In the genomic region with DNA sequence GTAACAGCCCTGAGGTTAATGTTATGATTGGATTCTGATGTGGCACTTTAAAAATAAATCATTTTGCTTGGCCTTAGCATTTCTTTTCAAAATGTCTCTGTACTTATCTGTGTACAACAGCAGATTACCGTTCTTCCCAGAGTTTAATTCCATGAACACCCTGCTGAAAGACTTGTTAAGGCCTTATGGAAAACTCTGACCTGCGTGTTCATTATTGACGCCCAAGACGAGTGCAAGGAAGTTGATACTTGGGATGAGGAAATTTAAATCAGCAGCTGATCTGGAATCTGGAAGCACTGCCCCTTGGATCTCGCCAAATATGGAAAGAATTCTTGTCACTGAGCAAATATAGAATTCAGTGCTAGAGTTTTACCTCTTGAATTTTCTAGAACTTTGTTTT, we compare ENCODE assay signal across 20 cellular contexts. TPM values are rescaled to one million over a fixed set of nuclear protein-coding genes. Genes with fewer than 3 reads are reported as not detected.
DNase-seq lines count a peak whose midpoint lies in the region; ATAC-seq and TF ChIP-seq lines count a peak whose summit lies in the region.
"Had no signal": no experiment of that assay in that cellular context is flagged by ENCODE, and none has a peak within 500 bp of the region (broad histone marks: within the 10 kb centered on the region; RNA-seq: fewer than 3 reads in every experiment).

No MANE protein-coding gene starts in this region.

- WGBS in stomach, 5 donors, result 40 to 58% (median 53%) methylated on average over 5 of the region's 5 CpGs

- peaks cover 58% of the 10 kb centered on the region for H3K36me3 Mint-ChIP-seq in endothelial cell (ENCODE audit: low read depth, unreplicated experiment)
- H3K36me3 Mint-ChIP-seq: CD14-positive monocyte had no signal

- H3K36me3 ChIP-seq in left ventricle myocardium inferior (no peaks in the 10 kb centered on the region), right atrium auricular region (no peaks in the 10 kb centered on the region), stomach (no peaks in the 10 kb centered on the region)

- TF ChIP-seq EP300 in stomach (IDR thresholded peaks at IDR 0.05), result no peak

- no peaks in the 10 kb centered on the region for H3K9me3 Mint-ChIP-seq in endothelial cell (ENCODE audit: unreplicated experiment)

- peaks cover 10% of the 10 kb centered on the region for H3K27me3 Mint-ChIP-seq in endothelial cell (ENCODE audit: unreplicated experiment)

- peaks cover 88% of the 10 kb centered on the region for H3K4me1 Mint-ChIP-seq in endothelial cell (ENCODE audit: unreplicated experiment)

- no peak for DNase-seq in left ventricle myocardium inferior
- no peak for DNase-seq in right atrium auricular region (ENCODE audit: low spot score)
- no peak for DNase-seq in endothelial cell (ENCODE audit: low spot score)
- DNase-seq in lung microvascular endothelial cell (ENCODE audit: low read depth in 2 of 2), result peak; percentile 65 to 70
- no peak for DNase-seq in stomach
- DNase-seq in activated T-cell treated with anti-CD3 and anti-CD28 coated beads, Interleukin-2, amount 50 U/mL, for 48 hours, result no peak
- DNase-seq: 8988T, Caco-2, DMS79, GM23248, NCI-H187 treated with DMSO at 0.1 percent for 48 hours, NCI-H446, NCI-H748 treated with DMSO at 0.1 percent for 48 hours, PC-9 had no signal

- TF ChIP-seq POLR2A in stomach (IDR thresholded peaks at IDR 0.05), result no peak

- no peak for TF ChIP-seq CTCF in left ventricle myocardium inferior (IDR thresholded peaks at IDR 0.05; ENCODE audit: borderline replicate concordance)
- no peak for TF ChIP-seq CTCF in right atrium auricular region (IDR thresholded peaks at IDR 0.05)
- no peak for TF ChIP-seq CTCF in endothelial cell (IDR thresholded peaks at IDR 0.05; ENCODE audit: unreplicated experiment)
- no peak for TF ChIP-seq CTCF in stomach (IDR thresholded peaks at IDR 0.05)

- peak overlapping the region; percentile 85 for H3K4me3 Mint-ChIP-seq in endothelial cell (ENCODE audit: unreplicated experiment)

- H3K4me3 ChIP-seq in left ventricle myocardium inferior (no peak overlapping the region), right atrium auricular region (no peak overlapping the region), stomach (no peak overlapping the region)
- H3K4me3 ChIP-seq: GM12878, GM23248, PC-9 had no signal

- intact Hi-C loops in left ventricle myocardium inferior (cut with micrococcal nuclease) (no loop called here), stomach (cut with DNase I; ENCODE audit: low total_unique reads) (no loop called here)

- H3K27ac ChIP-seq in left ventricle myocardium inferior (replicated peaks), result peak overlapping the region; percentile 45
- peak overlapping the region in 1 of 2 donors; percentile 13 for H3K27ac ChIP-seq in right atrium auricular region
- peak overlapping the region in 2 of 5 donors; percentile 10 to 28 for H3K27ac ChIP-seq in stomach
- H3K27ac ChIP-seq: GM23248, KMS-11, PC-9 had no signal

- H3K27me3 ChIP-seq in left ventricle myocardium inferior (ENCODE audit: low read depth), result no peaks in the 10 kb centered on the region
- H3K27me3 ChIP-seq in right atrium auricular region, result no peaks in the 10 kb centered on the region
- H3K27me3 ChIP-seq in stomach, result peaks cover 0 to 15% (median 0%) of the 10 kb centered on the region in 3 donors

- ATAC-seq in HG02938 (IDR thresholded peaks at IDR 0.05; ENCODE audit: unreplicated experiment) (no peak), HG03097 (IDR thresholded peaks at IDR 0.05; ENCODE audit: low FRiP score, unreplicated experiment) (no peak)
- ATAC-seq: GM12878 had no signal

- H3K4me1 ChIP-seq in left ventricle myocardium inferior (peaks cover 81% of the 10 kb centered on the region), right atrium auricular region (peaks cover 0 to 9% of the 10 kb centered on the region in 2 donors), stomach (peaks cover 0 to 32% (median 17%) of the 10 kb centered on the region in 4 donors)
- H3K4me1 ChIP-seq: Caco-2 had no signal

- H3K9me3 ChIP-seq in left ventricle myocardium inferior (replicated peaks) (no peaks in the 10 kb centered on the region), right atrium auricular region (no peaks in the 10 kb centered on the region), stomach (no peaks in the 10 kb centered on the region)
- H3K9me3 ChIP-seq: Caco-2 had no signal

- peak overlapping the region; percentile 99 for H3K27ac Mint-ChIP-seq in endothelial cell (ENCODE audit: unreplicated experiment)

RNA-seq across cellular contexts. Expression of a gene that starts 6.7 kb away (rescaled TPM):
- total RNA-seq in left ventricle myocardium inferior (17.3 TPM), right atrium auricular region (10 to 100 TPM in 1 of 2 donors, 1 to 10 TPM in 1; 6.3 to 13.2 TPM), endothelial cell (ENCODE audit: unreplicated experiment) (133 TPM), lung microvascular endothelial cell (39.7 and 50.8 TPM in 2 replicates), stomach (10 to 100 TPM in 1 of 5 donors, 1 to 10 TPM in 2, under 1 TPM in 1, not detected in 1; 0.58 to 14.5 (median 7.1) TPM)
- polyA plus RNA-seq in stomach, result 1 to 10 TPM; 2.7 to 5.5 (median 3.8) TPM
- total RNA-seq: Caco-2, G401, GM12878, PC-9 had no signal
- polyA plus RNA-seq: GM12878 had no signal

Comparison
In these comparisons a context has a peak if more than half of its experiments do, and no peak if none do; other contexts are left out.
1. DNase-seq: peak in lung microvascular endothelial cell (2 of 2); none in left ventricle myocardium inferior (single experiment), right atrium auricular region (single experiment), endothelial cell (single experiment), stomach (single experiment) and activated T-cell treated with anti-CD3 and anti-CD28 coated beads, Interleukin-2, amount 50 U/mL, for 48 hours (0 of 2).